Comparison of ENCODE assay signal across 20 cellular contexts in the genomic region with DNA sequence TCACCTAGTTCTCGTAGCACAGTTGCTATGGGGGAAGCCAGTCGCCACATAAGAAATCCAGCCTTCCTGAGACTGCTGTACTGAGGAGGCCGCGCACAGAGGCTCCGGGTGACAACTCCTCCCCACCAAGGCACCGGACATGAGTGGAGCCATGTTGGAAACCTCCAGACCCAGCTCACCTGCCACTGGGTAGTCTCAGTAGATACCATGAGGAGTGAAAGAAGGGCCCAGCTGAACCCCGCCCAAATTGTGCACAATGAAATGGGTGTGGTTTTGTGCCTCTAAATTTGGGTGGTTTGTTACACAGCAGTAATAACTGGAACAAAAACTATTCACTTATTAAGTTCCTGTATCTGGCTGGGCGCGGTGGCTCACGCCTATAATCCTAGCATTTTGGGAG.
"Had no signal": no experiment of that assay in that cellular context is flagged by ENCODE, and none has a peak within 500 bp of the region (broad histone marks: within the 10 kb centered on the region; RNA-seq: fewer than 3 reads in every experiment).

No MANE protein-coding gene starts in this region.

- H3K27ac Mint-ChIP-seq: dendritic cell treated with granulocyte-macrophage colony-stimulating factor and Interleukin-4, amounts not matched to agents 40 ng/mL and 50 ng/mL, for 4 days; naive thymus-derived CD8-positive, alpha-beta T cell; stimulated activated effector memory CD8-positive, alpha-beta T cell treated with anti-CD3 and anti-CD28 coated beads, Interleukin-12 subunit alpha, Interleukin-12 subunit beta, amount 100 ng/mL, for 72 hours had no signal

- H3K27ac ChIP-seq: heart right ventricle, right atrium auricular region, sigmoid colon, suprapubic skin, tibial artery, upper lobe of right lung, vagina had no signal

- H3K4me3 Mint-ChIP-seq: dendritic cell treated with granulocyte-macrophage colony-stimulating factor and Interleukin-4, amounts not matched to agents 40 ng/mL and 50 ng/mL, for 4 days; naive thymus-derived CD8-positive, alpha-beta T cell; stimulated activated effector memory CD8-positive, alpha-beta T cell treated with anti-CD3 and anti-CD28 coated beads, Interleukin-12 subunit alpha, Interleukin-12 subunit beta, amount 100 ng/mL, for 72 hours had no signal

- H3K36me3 ChIP-seq: heart right ventricle, right atrium auricular region, sigmoid colon, suprapubic skin, tibial artery, upper lobe of right lung, vagina had no signal

- ATAC-seq: heart right ventricle; naive thymus-derived CD8-positive, alpha-beta T cell; stimulated activated effector memory CD8-positive, alpha-beta T cell treated with anti-CD3 and anti-CD28 coated beads, Interleukin-12 subunit alpha, Interleukin-12 subunit beta, amount 100 ng/mL, for 72 hours; stimulated activated naive CD8-positive, alpha-beta T cell treated with anti-CD3 and anti-CD28 coated beads, Interleukin-15, Interleukin-2, amounts not matched to agents 100 U/mL and 50 U/mL, for 24 hours; upper lobe of right lung had no signal

- FAIRE-seq: colon, frontal cortex, islet of Langerhans, small intestine had no signal

- DNase-seq: erythroblast; heart right ventricle; hypothalamus; kidney glomerular epithelial cell; naive thymus-derived CD8-positive, alpha-beta T cell; sigmoid colon; small intestine; stimulated activated CD4-positive, alpha-beta T cell treated with anti-CD3 and anti-CD28 coated beads, Interleukin-2, amount 100 ng/mL, for 48 hours; stimulated activated CD8-positive, alpha-beta memory T cell treated with anti-CD3 and anti-CD28 coated beads, Interleukin-4, amount 100 ng/mL, for 48 hours; stimulated activated naive CD8-positive, alpha-beta T cell treated with anti-CD3 and anti-CD28 coated beads, Interleukin-15, Interleukin-2, amounts not matched to agents 100 U/mL and 50 U/mL, for 24 hours; tibial artery; upper lobe of right lung had no signal

- H3K36me3 Mint-ChIP-seq: naive thymus-derived CD8-positive, alpha-beta T cell; stimulated activated effector memory CD8-positive, alpha-beta T cell treated with anti-CD3 and anti-CD28 coated beads, Interleukin-12 subunit alpha, Interleukin-12 subunit beta, amount 100 ng/mL, for 72 hours had no signal

- H3K9me3 Mint-ChIP-seq: dendritic cell treated with granulocyte-macrophage colony-stimulating factor and Interleukin-4, amounts not matched to agents 40 ng/mL and 50 ng/mL, for 4 days; naive thymus-derived CD8-positive, alpha-beta T cell; stimulated activated effector memory CD8-positive, alpha-beta T cell treated with anti-CD3 and anti-CD28 coated beads, Interleukin-12 subunit alpha, Interleukin-12 subunit beta, amount 100 ng/mL, for 72 hours had no signal

- H3K9me3 ChIP-seq: heart right ventricle, right atrium auricular region, sigmoid colon, suprapubic skin, tibial artery, upper lobe of right lung, vagina had no signal

- H3K4me3 ChIP-seq: heart right ventricle, right atrium auricular region, sigmoid colon, suprapubic skin, tibial artery, upper lobe of right lung, vagina had no signal

- H3K27me3 ChIP-seq: right atrium auricular region, sigmoid colon, suprapubic skin, tibial artery, upper lobe of right lung, vagina had no signal
